8 cellular contexts compared by ENCODE assay signal in genomic region chr12:132559652-132560420, GRCh38. TPM values are rescaled to one million over a fixed set of nuclear protein-coding genes. Genes with fewer than 3 reads are reported as not detected.
DNase-seq lines count a peak whose midpoint lies in the region; ATAC-seq and TF ChIP-seq lines count a peak whose summit lies in the region.

No MANE protein-coding gene starts in this region.

- TF ChIP-seq CTCF in GM10266 (IDR thresholded peaks at IDR 0.05; ENCODE audit: control insufficient read depth, insufficient read depth, low read depth, missing control alignments) (no peak), VCaP (conservative IDR thresholded peaks at IDR 0.05) (peak; percentile 17; the same call in 1 of the 2 replicates)

- no peaks in the 10 kb centered on the region for H3K36me3 ChIP-seq in effector memory CD4-positive, alpha-beta T cell (ENCODE audit: control insufficient read depth, insufficient read depth, low read length)

- no peaks in the 10 kb centered on the region for H3K27me3 ChIP-seq in effector memory CD4-positive, alpha-beta T cell (replicated peaks; ENCODE audit: control insufficient read depth, insufficient read depth, low read length, poor library complexity, severe bottlenecking)

- H3K36me3 Mint-ChIP-seq in stimulated activated memory B cell treated with anti-CD40 and anti-IgM and Interleukin-4, amounts not matched to agents 10 μg/mL and 1 μg/mL and 100 μg/mL, for 72 hours: peaks cover 29% of the 10 kb centered on the region

- H3K9me3 ChIP-seq in effector memory CD4-positive, alpha-beta T cell (ENCODE audit: control insufficient read depth, low read length): no peaks in the 10 kb centered on the region

- H3K4me1 ChIP-seq in effector memory CD4-positive, alpha-beta T cell (ENCODE audit: control insufficient read depth, insufficient read depth, low read length, poor library complexity, severe bottlenecking): peaks cover 22% of the 10 kb centered on the region

- H3K27ac ChIP-seq in VCaP: peak overlapping the region; percentile 97
- H3K27ac ChIP-seq in effector memory CD4-positive, alpha-beta T cell (ENCODE audit: insufficient read depth, low read length, poor library complexity, severe bottlenecking): no peak overlapping the region

- H3K4me3 Mint-ChIP-seq in stimulated activated memory B cell treated with anti-CD40 and anti-IgM and Interleukin-4, amounts not matched to agents 10 μg/mL and 1 μg/mL and 100 μg/mL, for 72 hours: peak overlapping the region; percentile 73

- DNase-seq in A172 (ENCODE audit: low spot score): peak; percentile 16
- peak; percentile 91 for DNase-seq in GM10266 (ENCODE audit: extremely low spot score)
- peak; percentile 61 for DNase-seq in NCI-H1105 treated with DMSO at 0.1 percent for 48 hours (lab: John Stamatoyannopoulos, UW)
- DNase-seq in effector memory CD4-positive, alpha-beta T cell: peak in 1 of 3 donors; percentile 10
- peak; percentile 34 for DNase-seq in medulla oblongata (ENCODE audit: extremely low spot score)

- peaks cover 39% of the 10 kb centered on the region for H3K4me1 Mint-ChIP-seq in stimulated activated memory B cell treated with anti-CD40 and anti-IgM and Interleukin-4, amounts not matched to agents 10 μg/mL and 1 μg/mL and 100 μg/mL, for 72 hours

- ATAC-seq in stimulated activated memory B cell treated with anti-CD40 and anti-IgM and Interleukin-4, amounts not matched to agents 10 μg/mL and 1 μg/mL and 100 μg/mL, for 72 hours: peak; percentile 60
- no peak for ATAC-seq in HG03469 (IDR thresholded peaks at IDR 0.05; ENCODE audit: unreplicated experiment)

- peak overlapping the region; percentile 35 for H3K27ac Mint-ChIP-seq in stimulated activated memory B cell treated with anti-CD40 and anti-IgM and Interleukin-4, amounts not matched to agents 10 μg/mL and 1 μg/mL and 100 μg/mL, for 72 hours

- no peaks in the 10 kb centered on the region for H3K9me3 Mint-ChIP-seq in stimulated activated memory B cell treated with anti-CD40 and anti-IgM and Interleukin-4, amounts not matched to agents 10 μg/mL and 1 μg/mL and 100 μg/mL, for 72 hours

- peak overlapping the region; percentile 61 for H3K4me3 ChIP-seq in effector memory CD4-positive, alpha-beta T cell (ENCODE audit: insufficient read depth, low read depth, low read length, poor library complexity, severe bottlenecking)

- H3K27me3 Mint-ChIP-seq in stimulated activated memory B cell treated with anti-CD40 and anti-IgM and Interleukin-4, amounts not matched to agents 10 μg/mL and 1 μg/mL and 100 μg/mL, for 72 hours: no peaks in the 10 kb centered on the region

RNA-seq across cellular contexts. Expression of gene LRCOL1, which starts 50.5 kb away (rescaled TPM):
- 1.1 and 1.4 TPM in 2 replicates for total RNA-seq in A172 (2014; rRNA removed; shearing (Covaris generic))

RNA-seq across cellular contexts. Expression of gene P2RX2, which starts 58.7 kb away (rescaled TPM):
- total RNA-seq in A172 (2014; rRNA removed; shearing (Covaris generic)): not detected in 2 replicates
